8 cellular contexts compared by ENCODE assay signal in the genomic region with DNA sequence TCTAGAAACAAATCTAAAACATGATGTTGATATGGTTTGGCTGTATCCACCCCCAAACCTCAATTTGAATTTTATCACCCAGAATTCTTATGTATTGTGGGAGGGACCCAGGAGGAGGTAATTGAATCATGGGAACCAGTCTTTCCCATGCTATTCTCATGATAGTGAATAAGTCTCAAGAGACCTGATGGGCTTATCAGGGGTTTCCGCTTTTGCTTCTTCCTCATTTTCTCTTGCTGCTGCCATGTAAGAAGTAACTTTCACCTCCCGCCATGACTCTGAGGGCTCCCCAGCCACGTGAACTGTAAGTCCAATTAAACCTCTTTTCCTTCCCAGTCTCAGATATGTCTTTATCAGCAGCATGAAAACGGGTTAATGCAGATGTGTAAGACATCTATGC.
"Had no signal": no experiment of that assay in that cellular context is flagged by ENCODE, and none has a peak within 500 bp of the region (broad histone marks: within the 10 kb centered on the region; RNA-seq: fewer than 3 reads in every experiment).

No MANE protein-coding gene starts in this region.

- DNase-seq: H9, HCEC 1CT, IMR-90 had no signal

- H3K4me3 ChIP-seq: GM23338, K562 had no signal

- ATAC-seq: GM23338, K562 had no signal

- FAIRE-seq: H1, H54, HTR-8/SVneo, K562 had no signal

- H3K4me2 ChIP-seq: GM23338 had no signal

- H2AFZ ChIP-seq: GM23338 had no signal
